ENCODE assay signal across 1 cellular context in genomic region chr4:122662701-122663100, GRCh38.
TF ChIP-seq lines count a peak whose summit lies in the region.

No MANE protein-coding gene starts in this region.

TF ChIP-seq in GM23338, 12 proteins besides CTCF, POLR2A, EP300 and RAD21 (continued from another document):
- TF ChIP-seq REST (IDR thresholded peaks at IDR 0.05; ENCODE audit: unreplicated experiment), result no peak
- TF ChIP-seq STAT1 (IDR thresholded peaks at IDR 0.05; ENCODE audit: unreplicated experiment), result no peak
- no peak for TF ChIP-seq ZNF114 (CRISPR knock-in tag; IDR thresholded peaks at IDR 0.05)
- TF ChIP-seq POLR2AphosphoS5 (IDR thresholded peaks at IDR 0.05; ENCODE audit: low read depth), result no peak
- no peak for TF ChIP-seq JUNB (IDR thresholded peaks at IDR 0.05; ENCODE audit: unreplicated experiment)
- 0 out of 2 replicates have a peak, but pooled peaks have one; percentile 36 for TF ChIP-seq ZNF462 (CRISPR knock-in tag; IDR thresholded peaks at IDR 0.05)
- TF ChIP-seq EZH2phosphoT487 (IDR thresholded peaks at IDR 0.05; ENCODE audit: unreplicated experiment), result no peak
